In genomic region chr2:133591164-133591563, GRCh38 we compare ENCODE assay signal across 10 cellular contexts. TPM values are rescaled to one million over a fixed set of nuclear protein-coding genes. Genes with fewer than 3 reads are reported as not detected.
DNase-seq lines count a peak whose midpoint lies in the region; ATAC-seq and TF ChIP-seq lines count a peak whose summit lies in the region.
"Had no signal": no experiment of that assay in that cellular context is flagged by ENCODE, and none has a peak within 500 bp of the region (broad histone marks: within the 10 kb centered on the region; RNA-seq: fewer than 3 reads in every experiment).

No MANE protein-coding gene starts in this region.

- no peak for ATAC-seq in GM18868 (IDR thresholded peaks at IDR 0.05; ENCODE audit: unreplicated experiment)

- H3K9me3 ChIP-seq in fibroblast of lung (ENCODE audit: control insufficient read depth, insufficient read depth, low read depth, low read length): no peaks in the 10 kb centered on the region
- no peaks in the 10 kb centered on the region for H3K9me3 ChIP-seq in osteoblast (ENCODE audit: low read depth, low read length)
- H3K9me3 ChIP-seq: SJCRH30 had no signal

- peaks cover 2% of the 10 kb centered on the region for H3K9me3 Mint-ChIP-seq in activated naive CD4-positive, alpha-beta T cell treated with anti-CD3 and anti-CD28 coated beads, Interleukin-2, amount 10 ng/mL, durations not matched to agents 7 days and 5 days
- H3K9me3 Mint-ChIP-seq: stimulated activated naive CD8-positive, alpha-beta T cell treated with anti-CD3 and anti-CD28 coated beads, Interleukin-15, Interleukin-2, amounts not matched to agents 100 ng/mL and 50 ng/mL, for 24 hours had no signal

- no peak overlapping the region for H3K4me3 Mint-ChIP-seq in activated naive CD4-positive, alpha-beta T cell treated with anti-CD3 and anti-CD28 coated beads, Interleukin-2, amount 10 ng/mL, durations not matched to agents 7 days and 5 days
- H3K4me3 Mint-ChIP-seq: stimulated activated naive CD8-positive, alpha-beta T cell treated with anti-CD3 and anti-CD28 coated beads, Interleukin-15, Interleukin-2, amounts not matched to agents 100 ng/mL and 50 ng/mL, for 24 hours had no signal

- H3K27ac ChIP-seq in fibroblast of lung (ENCODE audit: insufficient read depth, low read length) (no peak overlapping the region), osteoblast (ENCODE audit: low read depth, low read length) (peak overlapping the region; percentile 73)
- H3K27ac ChIP-seq: SJCRH30 had no signal

- H3K9ac ChIP-seq in fibroblast of lung (ENCODE audit: insufficient read depth, low read length): no peak overlapping the region

- H3K36me3 ChIP-seq in fibroblast of lung (ENCODE audit: control insufficient read depth, insufficient read depth, low read length) (no peaks in the 10 kb centered on the region), osteoblast (ENCODE audit: insufficient read depth, low read length) (no peaks in the 10 kb centered on the region)
- H3K36me3 ChIP-seq: SJCRH30 had no signal

- H3K79me2 ChIP-seq in fibroblast of lung (ENCODE audit: control insufficient read depth, insufficient read depth, low read length): no peaks in the 10 kb centered on the region
- H3K79me2 ChIP-seq in osteoblast (ENCODE audit: insufficient read depth, low read length): no peaks in the 10 kb centered on the region

- peak in 1 of 2 donors; percentile 19 for TF ChIP-seq CTCF in fibroblast of lung (conservative IDR thresholded peaks at IDR 0.05 in 1 of 2, IDR thresholded peaks at IDR 0.05 in 1 of 2; ENCODE audit: low read depth in 1 of 2, low read length in 2 of 2)
- no peak for TF ChIP-seq CTCF in osteoblast (IDR thresholded peaks at IDR 0.05; ENCODE audit: extremely low read depth, low read depth, low read length)

- H4K20me1 ChIP-seq in fibroblast of lung (ENCODE audit: control insufficient read depth, extremely low read depth, insufficient read depth, low read length) (no peaks in the 10 kb centered on the region), osteoblast (ENCODE audit: insufficient read depth, low read length) (no peaks in the 10 kb centered on the region)

- H3K27me3 Mint-ChIP-seq in activated naive CD4-positive, alpha-beta T cell treated with anti-CD3 and anti-CD28 coated beads, Interleukin-2, amount 10 ng/mL, durations not matched to agents 7 days and 5 days: no peaks in the 10 kb centered on the region

- H3K27me3 ChIP-seq in fibroblast of lung (ENCODE audit: control insufficient read depth, insufficient read depth, low read length): peaks cover 3% of the 10 kb centered on the region
- H3K27me3 ChIP-seq in osteoblast (ENCODE audit: insufficient read depth, low read length): peaks cover 3% of the 10 kb centered on the region
- H3K27me3 ChIP-seq: SJCRH30 had no signal

- CTCF ChIA-PET in activated naive CD4-positive, alpha-beta T cell treated with anti-CD3 and anti-CD28 coated beads, Interleukin-2, amount 10 ng/mL, durations not matched to agents 7 days and 5 days (lab: Charles Lee): no interaction called here

- DNase-seq in DMS53 (lab: John Stamatoyannopoulos, UW) (peak; percentile 73), NCI-H510A (lab: John Stamatoyannopoulos, UW) (peak; percentile 72), fibroblast of lung (ENCODE audit: low read depth in 2 of 2) (peak; percentile 45 to 70), osteoblast (ENCODE audit: insufficient read length, low spot score, missing footprints) (no peak), GM19240 (ENCODE audit: insufficient read length, low spot score) (no peak), cerebellar nuclear complex (lab: John Stamatoyannopoulos, UW) (no peak)
- DNase-seq in activated naive CD4-positive, alpha-beta T cell treated with anti-CD3 and anti-CD28 coated beads, Interleukin-2, amount 10 ng/mL, durations not matched to agents 7 days and 5 days: no peak

- H3K4me2 ChIP-seq in fibroblast of lung (ENCODE audit: extremely low read depth, insufficient read depth, low read length) (peak overlapping the region; percentile 59), osteoblast (ENCODE audit: insufficient read depth, low read length) (peak overlapping the region; percentile 77)

- H3K36me3 Mint-ChIP-seq in activated naive CD4-positive, alpha-beta T cell treated with anti-CD3 and anti-CD28 coated beads, Interleukin-2, amount 10 ng/mL, durations not matched to agents 7 days and 5 days: no peaks in the 10 kb centered on the region

- no peaks in the 10 kb centered on the region for H3K4me1 Mint-ChIP-seq in activated naive CD4-positive, alpha-beta T cell treated with anti-CD3 and anti-CD28 coated beads, Interleukin-2, amount 10 ng/mL, durations not matched to agents 7 days and 5 days

- H3K4me1 ChIP-seq in fibroblast of lung (ENCODE audit: control insufficient read depth, extremely low read depth, insufficient read depth, low read length) (peaks cover 7% of the 10 kb centered on the region), osteoblast (ENCODE audit: insufficient read depth, low read length) (peaks cover 36% of the 10 kb centered on the region)
- H3K4me1 ChIP-seq: SJCRH30 had no signal

- H3K27ac Mint-ChIP-seq in activated naive CD4-positive, alpha-beta T cell treated with anti-CD3 and anti-CD28 coated beads, Interleukin-2, amount 10 ng/mL, durations not matched to agents 7 days and 5 days: no peak overlapping the region
- H3K27ac Mint-ChIP-seq: stimulated activated naive CD8-positive, alpha-beta T cell treated with anti-CD3 and anti-CD28 coated beads, Interleukin-15, Interleukin-2, amounts not matched to agents 100 ng/mL and 50 ng/mL, for 24 hours had no signal

- H2AFZ ChIP-seq in fibroblast of lung (ENCODE audit: low read length): no peak overlapping the region
- no peak overlapping the region for H2AFZ ChIP-seq in osteoblast (ENCODE audit: low read length)

- H3K4me3 ChIP-seq in fibroblast of lung (replicated peaks in 1 of 4; ENCODE audit: control extremely low read depth in 1 of 4, insufficient read depth in 1 of 4, low read depth in 3 of 4, low read length in 4 of 4) (no peak overlapping the region), osteoblast (ENCODE audit: insufficient read depth, low read length) (peak overlapping the region; percentile 15)
- H3K4me3 ChIP-seq: SJCRH30 had no signal

RNA-seq across cellular contexts. Expression of gene NCKAP5, which starts 22.9 kb away (rescaled TPM):
- 1.0 and 2.6 TPM in 2 replicates for total RNA-seq in fibroblast of lung
- 1.9 and 6.2 TPM in 2 replicates for polyA plus RNA-seq in fibroblast of lung
- 1.5 and 5.5 TPM in 2 replicates for polyA plus RNA-seq in fibroblast of lung (2012)
- polyA minus RNA-seq in fibroblast of lung (ENCODE audit: low replicate concordance): 2.8 and 11.9 TPM in 2 replicates
- total RNA-seq in osteoblast: 1.8 TPM in 2 replicates
- total RNA-seq: SJCRH30 had no signal

Comparison
In these comparisons a context has a peak if more than half of its experiments do, and no peak if none do; other contexts are left out.
1. DNase-seq: peak in DMS53 (single experiment), NCI-H510A (single experiment) and fibroblast of lung (2 of 2); none in osteoblast (single experiment), activated naive CD4-positive, alpha-beta T cell treated with anti-CD3 and anti-CD28 coated beads, Interleukin-2, amount 10 ng/mL, durations not matched to agents 7 days and 5 days (single experiment), GM19240 (single experiment) and cerebellar nuclear complex (0 of 2).